Comparison of ENCODE assay signal across 16 cellular contexts in the genomic region with DNA sequence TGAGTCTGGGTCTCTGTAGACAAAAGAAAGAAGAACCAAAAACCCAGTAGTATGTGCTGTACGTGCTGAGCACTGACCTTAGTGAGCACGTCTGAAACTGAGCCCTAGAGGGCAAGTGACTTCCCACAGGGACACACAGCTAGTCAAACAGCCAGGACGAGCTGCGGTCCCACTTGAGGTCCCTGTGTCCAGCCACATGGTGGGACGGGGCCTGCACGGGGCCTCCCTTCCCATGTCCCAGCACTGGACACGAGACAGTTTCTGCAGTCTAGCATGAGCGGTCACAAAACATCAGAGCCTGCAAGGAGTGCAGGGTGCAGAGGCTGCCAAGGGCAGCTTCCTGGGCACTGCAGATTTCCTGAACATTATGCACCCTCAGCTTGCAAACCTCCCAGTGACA.
"Had no signal": no experiment of that assay in that cellular context is flagged by ENCODE, and none has a peak within 500 bp of the region (broad histone marks: within the 10 kb centered on the region; RNA-seq: fewer than 3 reads in every experiment).

No MANE protein-coding gene starts in this region.

- DNase-seq: activated CD4-positive, alpha-beta T cell treated with anti-CD3 and anti-CD28 coated beads, Interleukin-2, amount 10 ng/mL, durations not matched to agents 7 days and 5 days; activated CD8-positive, alpha-beta memory T cell treated with anti-CD3 and anti-CD28 coated beads, Interleukin-2, amount 50 U/mL, for 4 hours; activated effector memory CD4-positive, alpha-beta T cell treated with anti-CD3 and anti-CD28 coated beads, Interleukin-2, amount 50 U/mL, for 16 hours; activated T-cell treated with anti-CD3 and anti-CD28 coated beads, Interleukin-2, amount 50 U/mL, for 48 hours; effector CD8-positive, alpha-beta T cell; esophagus squamous epithelium; stimulated activated CD4-positive, alpha-beta T cell treated with anti-CD3 and anti-CD28 coated beads, Interleukin-12 subunit alpha, Interleukin-12 subunit beta, amount 100 ng/mL, for 4 hours; stimulated activated CD4-positive, alpha-beta T cell treated with anti-CD3 and anti-CD28 coated beads, Interleukin-1b, Interleukin-23, amount 100 ng/mL, for 48 hours; stimulated activated CD8-positive, alpha-beta memory T cell treated with anti-CD3 and anti-CD28 coated beads, Interleukin-4, amount 100 ng/mL, for 48 hours; stimulated activated naive CD4-positive, alpha-beta T cell; thyroid gland had no signal

- H3K9me3 ChIP-seq: esophagus squamous epithelium, prostate gland, thyroid gland had no signal

- H3K27me3 ChIP-seq: esophagus squamous epithelium, thyroid gland had no signal

- ATAC-seq: activated CD4-positive, CD25-positive, alpha-beta regulatory T cell treated with anti-CD3 and anti-CD28 coated beads, Interleukin-2, amount 50 U/mL, for 24 hours had no signal

- H3K36me3 ChIP-seq: prostate gland had no signal

- H3K9me3 Mint-ChIP-seq: activated CD4-positive, alpha-beta T cell treated with anti-CD3 and anti-CD28 coated beads, Interleukin-2, amount 10 ng/mL, durations not matched to agents 7 days and 5 days; activated naive CD4-positive, alpha-beta T cell treated with anti-CD3 and anti-CD28 coated beads, Interleukin-2, amount 50 U/mL, for 24 hours; dendritic cell treated with granulocyte-macrophage colony-stimulating factor and Interleukin-4, amounts not matched to agents 40 ng/mL and 50 ng/mL, for 4 days had no signal

- H3K27ac Mint-ChIP-seq: activated CD4-positive, alpha-beta T cell treated with anti-CD3 and anti-CD28 coated beads, Interleukin-2, amount 10 ng/mL, durations not matched to agents 7 days and 5 days; dendritic cell treated with granulocyte-macrophage colony-stimulating factor and Interleukin-4, amounts not matched to agents 40 ng/mL and 50 ng/mL, for 4 days had no signal

- H3K4me3 Mint-ChIP-seq: activated CD4-positive, alpha-beta T cell treated with anti-CD3 and anti-CD28 coated beads, Interleukin-2, amount 10 ng/mL, durations not matched to agents 7 days and 5 days; activated naive CD4-positive, alpha-beta T cell treated with anti-CD3 and anti-CD28 coated beads, Interleukin-2, amount 50 U/mL, for 24 hours; dendritic cell treated with granulocyte-macrophage colony-stimulating factor and Interleukin-4, amounts not matched to agents 40 ng/mL and 50 ng/mL, for 4 days had no signal

- H3K27ac ChIP-seq: esophagus squamous epithelium, thyroid gland had no signal

- H3K4me3 ChIP-seq: esophagus squamous epithelium, lung, prostate gland, thyroid gland had no signal

- H3K27me3 Mint-ChIP-seq: activated CD4-positive, alpha-beta T cell treated with anti-CD3 and anti-CD28 coated beads, Interleukin-2, amount 10 ng/mL, durations not matched to agents 7 days and 5 days; activated naive CD4-positive, alpha-beta T cell treated with anti-CD3 and anti-CD28 coated beads, Interleukin-2, amount 50 U/mL, for 24 hours; dendritic cell treated with granulocyte-macrophage colony-stimulating factor and Interleukin-4, amounts not matched to agents 40 ng/mL and 50 ng/mL, for 4 days had no signal
